In the genomic region with DNA sequence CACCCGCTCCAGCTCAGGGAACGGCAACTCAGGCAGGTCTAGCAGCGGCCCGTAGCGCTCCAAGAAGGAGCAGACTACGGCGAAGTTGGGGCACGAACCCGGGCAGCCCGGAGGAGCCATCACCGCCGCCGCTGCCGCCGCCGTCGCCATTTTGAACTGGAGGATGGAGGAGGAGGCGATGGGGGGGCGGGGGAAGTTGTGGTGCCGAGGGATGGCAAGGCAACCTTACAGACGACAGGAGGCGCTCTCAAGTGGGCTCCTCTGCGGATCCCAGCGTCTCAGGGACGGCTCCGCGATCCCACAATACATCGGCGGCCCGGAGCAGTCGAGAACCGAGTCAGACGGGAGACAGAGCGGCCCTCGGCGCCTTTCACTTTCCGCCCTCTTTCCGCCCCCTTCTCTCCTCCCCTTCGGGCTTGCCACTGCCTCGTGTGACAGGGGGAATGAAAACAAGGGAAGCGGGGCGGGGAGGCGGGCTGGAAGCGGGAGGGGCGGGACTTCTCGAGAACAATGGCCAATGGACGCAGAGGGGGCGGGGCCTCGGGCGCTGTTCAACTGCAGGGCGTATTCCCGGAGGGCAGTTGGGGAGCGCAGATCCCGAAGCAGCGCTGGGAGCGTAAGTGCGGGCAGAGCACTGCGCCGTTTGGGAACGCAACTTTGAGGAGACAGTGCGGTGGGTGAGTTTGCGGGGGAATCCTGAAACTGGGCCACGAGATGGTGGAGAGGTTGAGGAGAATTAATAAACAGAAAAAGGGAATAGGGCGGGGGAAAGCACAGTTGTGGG, we compare ENCODE assay signal across 1 cellular context.
TF ChIP-seq lines count a peak whose summit lies in the region.

A gene (plus strand): TSS at position 580 of the 784 bp plus-strand sequence. CDS start 21,353 bp downstream, outside the sequence.
A gene with protein sequence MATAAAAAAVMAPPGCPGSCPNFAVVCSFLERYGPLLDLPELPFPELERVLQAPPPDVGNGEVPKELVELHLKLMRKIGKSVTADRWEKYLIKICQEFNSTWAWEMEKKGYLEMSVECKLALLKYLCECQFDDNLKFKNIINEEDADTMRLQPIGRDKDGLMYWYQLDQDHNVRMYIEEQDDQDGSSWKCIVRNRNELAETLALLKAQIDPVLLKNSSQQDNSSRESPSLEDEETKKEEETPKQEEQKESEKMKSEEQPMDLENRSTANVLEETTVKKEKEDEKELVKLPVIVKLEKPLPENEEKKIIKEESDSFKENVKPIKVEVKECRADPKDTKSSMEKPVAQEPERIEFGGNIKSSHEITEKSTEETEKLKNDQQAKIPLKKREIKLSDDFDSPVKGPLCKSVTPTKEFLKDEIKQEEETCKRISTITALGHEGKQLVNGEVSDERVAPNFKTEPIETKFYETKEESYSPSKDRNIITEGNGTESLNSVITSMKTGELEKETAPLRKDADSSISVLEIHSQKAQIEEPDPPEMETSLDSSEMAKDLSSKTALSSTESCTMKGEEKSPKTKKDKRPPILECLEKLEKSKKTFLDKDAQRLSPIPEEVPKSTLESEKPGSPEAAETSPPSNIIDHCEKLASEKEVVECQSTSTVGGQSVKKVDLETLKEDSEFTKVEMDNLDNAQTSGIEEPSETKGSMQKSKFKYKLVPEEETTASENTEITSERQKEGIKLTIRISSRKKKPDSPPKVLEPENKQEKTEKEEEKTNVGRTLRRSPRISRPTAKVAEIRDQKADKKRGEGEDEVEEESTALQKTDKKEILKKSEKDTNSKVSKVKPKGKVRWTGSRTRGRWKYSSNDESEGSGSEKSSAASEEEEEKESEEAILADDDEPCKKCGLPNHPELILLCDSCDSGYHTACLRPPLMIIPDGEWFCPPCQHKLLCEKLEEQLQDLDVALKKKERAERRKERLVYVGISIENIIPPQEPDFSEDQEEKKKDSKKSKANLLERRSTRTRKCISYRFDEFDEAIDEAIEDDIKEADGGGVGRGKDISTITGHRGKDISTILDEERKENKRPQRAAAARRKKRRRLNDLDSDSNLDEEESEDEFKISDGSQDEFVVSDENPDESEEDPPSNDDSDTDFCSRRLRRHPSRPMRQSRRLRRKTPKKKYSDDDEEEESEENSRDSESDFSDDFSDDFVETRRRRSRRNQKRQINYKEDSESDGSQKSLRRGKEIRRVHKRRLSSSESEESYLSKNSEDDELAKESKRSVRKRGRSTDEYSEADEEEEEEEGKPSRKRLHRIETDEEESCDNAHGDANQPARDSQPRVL (N-terminal part only) (minus strand): TSS at position 158 of the 784 bp plus-strand sequence. CDS start 8 bp downstream, at position 150.

TF ChIP-seq in HepG2, 621 proteins besides CTCF, POLR2A, EP300 and RAD21 (continued from another document and continues in another):
- 0 out of 2 replicates have a peak, but pooled peaks have one; percentile 1 for TF ChIP-seq ZNF598 (CRISPR knock-in tag; IDR thresholded peaks at IDR 0.05; ENCODE audit: borderline replicate concordance)
- TF ChIP-seq, protein P1, sequence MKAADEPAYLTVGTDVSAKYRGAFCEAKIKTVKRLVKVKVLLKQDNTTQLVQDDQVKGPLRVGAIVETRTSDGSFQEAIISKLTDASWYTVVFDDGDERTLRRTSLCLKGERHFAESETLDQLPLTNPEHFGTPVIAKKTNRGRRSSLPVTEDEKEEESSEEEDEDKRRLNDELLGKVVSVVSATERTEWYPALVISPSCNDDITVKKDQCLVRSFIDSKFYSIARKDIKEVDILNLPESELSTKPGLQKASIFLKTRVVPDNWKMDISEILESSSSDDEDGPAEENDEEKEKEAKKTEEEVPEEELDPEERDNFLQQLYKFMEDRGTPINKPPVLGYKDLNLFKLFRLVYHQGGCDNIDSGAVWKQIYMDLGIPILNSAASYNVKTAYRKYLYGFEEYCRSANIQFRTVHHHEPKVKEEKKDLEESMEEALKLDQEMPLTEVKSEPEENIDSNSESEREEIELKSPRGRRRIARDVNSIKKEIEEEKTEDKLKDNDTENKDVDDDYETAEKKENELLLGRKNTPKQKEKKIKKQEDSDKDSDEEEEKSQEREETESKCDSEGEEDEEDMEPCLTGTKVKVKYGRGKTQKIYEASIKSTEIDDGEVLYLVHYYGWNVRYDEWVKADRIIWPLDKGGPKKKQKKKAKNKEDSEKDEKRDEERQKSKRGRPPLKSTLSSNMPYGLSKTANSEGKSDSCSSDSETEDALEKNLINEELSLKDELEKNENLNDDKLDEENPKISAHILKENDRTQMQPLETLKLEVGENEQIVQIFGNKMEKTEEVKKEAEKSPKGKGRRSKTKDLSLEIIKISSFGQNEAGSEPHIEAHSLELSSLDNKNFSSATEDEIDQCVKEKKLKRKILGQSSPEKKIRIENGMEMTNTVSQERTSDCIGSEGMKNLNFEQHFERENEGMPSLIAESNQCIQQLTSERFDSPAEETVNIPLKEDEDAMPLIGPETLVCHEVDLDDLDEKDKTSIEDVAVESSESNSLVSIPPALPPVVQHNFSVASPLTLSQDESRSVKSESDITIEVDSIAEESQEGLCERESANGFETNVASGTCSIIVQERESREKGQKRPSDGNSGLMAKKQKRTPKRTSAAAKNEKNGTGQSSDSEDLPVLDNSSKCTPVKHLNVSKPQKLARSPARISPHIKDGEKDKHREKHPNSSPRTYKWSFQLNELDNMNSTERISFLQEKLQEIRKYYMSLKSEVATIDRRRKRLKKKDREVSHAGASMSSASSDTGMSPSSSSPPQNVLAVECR (CRISPR knock-in tag; IDR thresholded peaks at IDR 0.05; ENCODE audit: borderline replicate concordance), result peak; percentile 87; the same call in 1 of the 2 replicates
- no peak for TF ChIP-seq ARHGAP35 (CRISPR knock-in tag; IDR thresholded peaks at IDR 0.05; ENCODE audit: borderline replicate concordance)
- TF ChIP-seq, protein P2, sequence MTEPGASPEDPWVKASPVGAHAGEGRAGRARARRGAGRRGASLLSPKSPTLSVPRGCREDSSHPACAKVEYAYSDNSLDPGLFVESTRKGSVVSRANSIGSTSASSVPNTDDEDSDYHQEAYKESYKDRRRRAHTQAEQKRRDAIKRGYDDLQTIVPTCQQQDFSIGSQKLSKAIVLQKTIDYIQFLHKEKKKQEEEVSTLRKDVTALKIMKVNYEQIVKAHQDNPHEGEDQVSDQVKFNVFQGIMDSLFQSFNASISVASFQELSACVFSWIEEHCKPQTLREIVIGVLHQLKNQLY (CRISPR knock-in tag; IDR thresholded peaks at IDR 0.05), result no peak
- no peak for TF ChIP-seq ZFYVE20 (CRISPR knock-in tag; IDR thresholded peaks at IDR 0.05; ENCODE audit: borderline replicate concordance, low read depth)
- TF ChIP-seq THAP11 (CRISPR knock-in tag; IDR thresholded peaks at IDR 0.05), result peak; percentile 80
- no peak; the same call in 1 of the 2 replicates for TF ChIP-seq KDM2A (CRISPR knock-in tag; IDR thresholded peaks at IDR 0.05; ENCODE audit: borderline replicate concordance, low read depth)
- peak; percentile 83; the same call in 1 of the 3 replicates for TF ChIP-seq MXI1 (IDR thresholded peaks at IDR 0.05; ENCODE audit: borderline replicate concordance, low read depth, low read length)
- TF ChIP-seq, protein P3, sequence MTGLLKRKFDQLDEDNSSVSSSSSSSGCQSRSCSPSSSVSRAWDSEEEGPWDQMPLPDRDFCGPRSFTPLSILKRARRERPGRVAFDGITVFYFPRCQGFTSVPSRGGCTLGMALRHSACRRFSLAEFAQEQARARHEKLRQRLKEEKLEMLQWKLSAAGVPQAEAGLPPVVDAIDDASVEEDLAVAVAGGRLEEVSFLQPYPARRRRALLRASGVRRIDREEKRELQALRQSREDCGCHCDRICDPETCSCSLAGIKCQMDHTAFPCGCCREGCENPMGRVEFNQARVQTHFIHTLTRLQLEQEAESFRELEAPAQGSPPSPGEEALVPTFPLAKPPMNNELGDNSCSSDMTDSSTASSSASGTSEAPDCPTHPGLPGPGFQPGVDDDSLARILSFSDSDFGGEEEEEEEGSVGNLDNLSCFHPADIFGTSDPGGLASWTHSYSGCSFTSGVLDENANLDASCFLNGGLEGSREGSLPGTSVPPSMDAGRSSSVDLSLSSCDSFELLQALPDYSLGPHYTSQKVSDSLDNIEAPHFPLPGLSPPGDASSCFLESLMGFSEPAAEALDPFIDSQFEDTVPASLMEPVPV (CRISPR knock-in tag; IDR thresholded peaks at IDR 0.05), result peak; percentile 60; the same call in 1 of the 2 replicates
- TF ChIP-seq PHF20 (CRISPR knock-in tag; IDR thresholded peaks at IDR 0.05), result peak; percentile 64
- peak; percentile 61 for TF ChIP-seq ZFX (CRISPR knock-in tag; IDR thresholded peaks at IDR 0.05; ENCODE audit: low read depth)
- TF ChIP-seq SMAD9 (CRISPR knock-in tag; IDR thresholded peaks at IDR 0.05), result peak; percentile 64; the same call in 1 of the 2 replicates
- TF ChIP-seq, protein P4, sequence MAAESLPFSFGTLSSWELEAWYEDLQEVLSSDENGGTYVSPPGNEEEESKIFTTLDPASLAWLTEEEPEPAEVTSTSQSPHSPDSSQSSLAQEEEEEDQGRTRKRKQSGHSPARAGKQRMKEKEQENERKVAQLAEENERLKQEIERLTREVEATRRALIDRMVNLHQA (CRISPR knock-in tag; IDR thresholded peaks at IDR 0.05), result no peak
- 0 out of 2 replicates have a peak, but pooled peaks have one; percentile 53 for TF ChIP-seq ZNF431 (CRISPR knock-in tag; IDR thresholded peaks at IDR 0.05; ENCODE audit: borderline replicate concordance, low read depth)
- peak; percentile 91 for TF ChIP-seq SP4 (CRISPR knock-in tag; IDR thresholded peaks at IDR 0.05)
- TF ChIP-seq ZNF263 (CRISPR knock-in tag; IDR thresholded peaks at IDR 0.05), result peak; percentile 60; the same call in 1 of the 2 replicates
- no peak; the same call in 1 of the 2 replicates for TF ChIP-seq SMAD3 (CRISPR knock-in tag; IDR thresholded peaks at IDR 0.05)
- peak; percentile 92; the same call in 1 of the 2 replicates for TF ChIP-seq ZNF850 (CRISPR knock-in tag; conservative IDR thresholded peaks at IDR 0.05)
- TF ChIP-seq AKAP8 (CRISPR knock-in tag; IDR thresholded peaks at IDR 0.05), result no peak
- 0 out of 2 replicates have a peak, but pooled peaks have one; percentile 68 for TF ChIP-seq CCDC6 (CRISPR knock-in tag; IDR thresholded peaks at IDR 0.05)
- TF ChIP-seq CENPT (CRISPR knock-in tag; IDR thresholded peaks at IDR 0.05; ENCODE audit: low read depth), result 0 out of 2 replicates have a peak, but pooled peaks have one; percentile 59
- TF ChIP-seq, protein P5, sequence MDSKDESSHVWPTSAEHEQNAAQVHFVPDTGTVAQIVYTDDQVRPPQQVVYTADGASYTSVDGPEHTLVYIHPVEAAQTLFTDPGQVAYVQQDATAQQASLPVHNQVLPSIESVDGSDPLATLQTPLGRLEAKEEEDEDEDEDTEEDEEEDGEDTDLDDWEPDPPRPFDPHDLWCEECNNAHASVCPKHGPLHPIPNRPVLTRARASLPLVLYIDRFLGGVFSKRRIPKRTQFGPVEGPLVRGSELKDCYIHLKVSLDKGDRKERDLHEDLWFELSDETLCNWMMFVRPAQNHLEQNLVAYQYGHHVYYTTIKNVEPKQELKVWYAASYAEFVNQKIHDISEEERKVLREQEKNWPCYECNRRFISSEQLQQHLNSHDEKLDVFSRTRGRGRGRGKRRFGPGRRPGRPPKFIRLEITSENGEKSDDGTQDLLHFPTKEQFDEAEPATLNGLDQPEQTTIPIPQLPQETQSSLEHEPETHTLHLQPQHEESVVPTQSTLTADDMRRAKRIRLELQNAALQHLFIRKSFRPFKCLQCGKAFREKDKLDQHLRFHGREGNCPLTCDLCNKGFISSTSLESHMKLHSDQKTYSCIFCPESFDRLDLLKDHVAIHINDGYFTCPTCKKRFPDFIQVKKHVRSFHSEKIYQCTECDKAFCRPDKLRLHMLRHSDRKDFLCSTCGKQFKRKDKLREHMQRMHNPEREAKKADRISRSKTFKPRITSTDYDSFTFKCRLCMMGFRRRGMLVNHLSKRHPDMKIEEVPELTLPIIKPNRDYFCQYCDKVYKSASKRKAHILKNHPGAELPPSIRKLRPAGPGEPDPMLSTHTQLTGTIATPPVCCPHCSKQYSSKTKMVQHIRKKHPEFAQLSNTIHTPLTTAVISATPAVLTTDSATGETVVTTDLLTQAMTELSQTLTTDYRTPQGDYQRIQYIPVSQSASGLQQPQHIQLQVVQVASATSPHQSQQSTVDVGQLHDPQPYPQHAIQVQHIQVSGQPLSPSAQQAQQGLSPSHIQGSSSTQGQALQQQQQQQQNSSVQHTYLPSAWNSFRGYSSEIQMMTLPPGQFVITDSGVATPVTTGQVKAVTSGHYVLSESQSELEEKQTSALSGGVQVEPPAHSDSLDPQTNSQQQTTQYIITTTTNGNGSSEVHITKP (CRISPR knock-in tag; IDR thresholded peaks at IDR 0.05; ENCODE audit: low read depth), result 0 out of 2 replicates have a peak, but pooled peaks have one; percentile 47
- TF ChIP-seq ZNF501 (CRISPR knock-in tag; IDR thresholded peaks at IDR 0.05), result peak; percentile 86
- peak; percentile 30; the same call in 1 of the 2 replicates for TF ChIP-seq ZNF747 (CRISPR knock-in tag; IDR thresholded peaks at IDR 0.05; ENCODE audit: borderline replicate concordance)
- TF ChIP-seq YEATS4 (CRISPR knock-in tag; IDR thresholded peaks at IDR 0.05; ENCODE audit: borderline replicate concordance), result peak; percentile 58; the same call in 1 of the 2 replicates
- no peak for TF ChIP-seq SRSF9 (IDR thresholded peaks at IDR 0.05; ENCODE audit: borderline replicate concordance, insufficient read depth, low read depth, low read length, poor library complexity, severe bottlenecking)
- TF ChIP-seq KDM3A (CRISPR knock-in tag; IDR thresholded peaks at IDR 0.05; ENCODE audit: low read depth), result no peak
- 0 out of 2 replicates have a peak, but pooled peaks have one; percentile 55 for TF ChIP-seq ZNF234 (CRISPR knock-in tag; conservative IDR thresholded peaks at IDR 0.05)
- peak; percentile 82; the same call in 1 of the 2 replicates for TF ChIP-seq FOXK1 (CRISPR knock-in tag; IDR thresholded peaks at IDR 0.05; ENCODE audit: borderline replicate concordance, low read depth)
